In the genomic region with DNA sequence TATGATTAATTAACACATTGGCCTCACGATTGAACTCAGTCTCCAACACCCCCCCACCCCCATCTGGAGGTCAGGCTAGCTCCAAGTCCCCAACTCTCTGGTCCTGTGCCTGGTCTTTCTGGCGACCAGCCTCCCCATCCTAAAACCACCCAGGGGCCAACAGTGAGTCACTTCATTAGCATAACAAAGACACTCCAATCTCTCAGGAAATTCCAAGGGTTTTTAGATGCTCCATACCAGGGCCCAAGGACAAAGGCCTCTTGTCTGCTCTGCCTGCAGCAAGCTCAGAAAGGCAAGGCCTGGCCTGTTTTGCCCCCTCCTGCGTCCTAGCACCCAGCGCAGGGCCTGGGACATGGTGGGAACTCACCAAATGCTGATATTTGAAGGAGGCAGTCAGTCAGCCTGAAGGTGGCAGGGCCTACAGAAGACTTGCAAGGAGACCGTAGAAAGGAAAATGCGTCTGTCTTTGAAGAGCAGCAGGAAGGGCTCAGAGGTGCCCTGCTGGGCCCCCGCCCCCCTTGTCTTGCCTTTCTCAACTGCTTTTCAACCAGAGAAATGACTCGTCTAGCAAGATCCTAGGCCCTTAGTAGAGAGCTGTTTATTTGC, we compare ENCODE assay signal across 11 cellular contexts.
A peak's percentile ranks its signal among the peaks of the same experiment; 100 is the strongest.
DNase-seq lines count a peak whose midpoint lies in the region; ATAC-seq, FAIRE-seq and TF ChIP-seq lines count a peak whose summit lies in the region.
"Had no signal": no experiment of that assay in that cellular context is flagged by ENCODE, and none has a peak within 500 bp of the region (broad histone marks: within the 10 kb centered on the region; RNA-seq: fewer than 3 reads in every experiment).

No MANE protein-coding gene starts in this region.

- H3K27ac ChIP-seq in cardiac muscle cell, result peak overlapping the region; percentile 8
- H3K27ac ChIP-seq in left ventricle myocardium inferior (replicated peaks), result no peak overlapping the region
- peak overlapping the region; percentile 96 for H3K27ac ChIP-seq in mammary epithelial cell (ENCODE audit: insufficient read depth, low read depth, low read length)

- TF ChIP-seq CTCF in cardiac muscle cell (IDR thresholded peaks at IDR 0.05; ENCODE audit: low read depth, low read length) (no peak), left ventricle myocardium inferior (IDR thresholded peaks at IDR 0.05; ENCODE audit: borderline replicate concordance) (no peak), mammary epithelial cell (conservative IDR thresholded peaks at IDR 0.05 in 1 of 2, IDR thresholded peaks at IDR 0.05 in 1 of 2; ENCODE audit: extremely low read depth in 1 of 2, insufficient read depth in 1 of 2, low read depth in 1 of 2, low read length in 2 of 2) (no peak), D721Med (IDR thresholded peaks at IDR 0.05; ENCODE audit: insufficient read depth, missing control alignments) (no peak)

- WGBS in mammary epithelial cell (ENCODE audit: low coverage, missing lambda C conversion rate), result 0% methylated on average over 7 of the region's 8 CpGs

- CTCF ChIA-PET in mammary epithelial cell (lab: Charles Lee; ENCODE audit: low non-redundant PET), result no interaction called here

- peaks cover 9% of the 10 kb centered on the region for H3K4me1 ChIP-seq in cardiac muscle cell (ENCODE audit: low read depth)
- H3K4me1 ChIP-seq in left ventricle myocardium inferior, result peaks cover 8% of the 10 kb centered on the region
- peaks cover 45% of the 10 kb centered on the region for H3K4me1 ChIP-seq in mammary epithelial cell (ENCODE audit: insufficient read depth, low read length)

- peaks cover 8% of the 10 kb centered on the region for H3K79me2 ChIP-seq in mammary epithelial cell (ENCODE audit: insufficient read depth, low read length)

- H4K20me1 ChIP-seq in mammary epithelial cell (ENCODE audit: insufficient read depth, low read length), result no peaks in the 10 kb centered on the region

- H3K4me2 ChIP-seq in mammary epithelial cell (ENCODE audit: insufficient read depth, low read depth, low read length), result peak overlapping the region; percentile 78

- DNase-seq in cardiac muscle cell (ENCODE audit: low read depth in 1 of 2, low spot score in 1 of 2), result peak; percentile 51 to 86
- no peak for DNase-seq in left ventricle myocardium inferior
- peak; percentile 98 for DNase-seq in mammary epithelial cell
- peak; percentile 100 for DNase-seq in islet precursor cell
- DNase-seq in D721Med (ENCODE audit: insufficient read length, low spot score), result no peak
- no peak for DNase-seq in NCI-H82 treated with DMSO at 0.1 percent for 48 hours (lab: John Stamatoyannopoulos, UW; ENCODE audit: unreplicated experiment)
- no peak for DNase-seq in activated CD4-positive, alpha-beta T cell treated with anti-CD3 and anti-CD28 coated beads, Interleukin-2, amount 50 U/mL, for 1 hour
- DNase-seq: NCI-H2081 had no signal

- no peaks in the 10 kb centered on the region for H3K36me3 ChIP-seq in cardiac muscle cell
- H3K36me3 ChIP-seq in left ventricle myocardium inferior, result no peaks in the 10 kb centered on the region
- H3K36me3 ChIP-seq in mammary epithelial cell (ENCODE audit: insufficient read depth, low read length), result no peaks in the 10 kb centered on the region

- ATAC-seq in HG03139 (IDR thresholded peaks at IDR 0.05; ENCODE audit: unreplicated experiment), result no peak
- ATAC-seq: activated naive CD4-positive, alpha-beta T cell treated with anti-CD3 and anti-CD28 coated beads, Interleukin-2, amount 50 U/mL, for 72 hours had no signal

- intact Hi-C loops in left ventricle myocardium inferior (cut with micrococcal nuclease) (no loop called here), mammary epithelial cell (cut with micrococcal nuclease) (no loop called here)

- H3K4me3 ChIP-seq in cardiac muscle cell, result no peak overlapping the region
- H3K4me3 ChIP-seq in left ventricle myocardium inferior, result no peak overlapping the region
- H3K4me3 ChIP-seq in mammary epithelial cell (replicated peaks in 1 of 3; ENCODE audit: insufficient read depth in 1 of 3, low read depth in 2 of 3, low read length in 3 of 3), result peak overlapping the region in 1 of 3 experiments; percentile 23
- H3K4me3 ChIP-seq: lung had no signal

- BruUV-seq in mammary epithelial cell (replicated peaks; lab: Mats Ljungman, UMichigan), result TSS peak; percentile 20

- H3K9me3 ChIP-seq in cardiac muscle cell (ENCODE audit: low read depth) (no peaks in the 10 kb centered on the region), left ventricle myocardium inferior (replicated peaks) (no peaks in the 10 kb centered on the region), mammary epithelial cell (replicated peaks; ENCODE audit: insufficient read depth, low read length) (no peaks in the 10 kb centered on the region)

- no peak for FAIRE-seq in D721Med (lab: Jason Lieb, UNC)

- in situ Hi-C loops in mammary epithelial cell (cut with MboI; ENCODE audit: low sequenced_read_pairs in 2 of 2), result no loop called here

- dilution Hi-C loops in mammary epithelial cell (cut with HindIII; ENCODE audit: low sequenced_read_pairs), result no loop called here

- no peaks in the 10 kb centered on the region for H3K27me3 ChIP-seq in cardiac muscle cell
- peaks cover 95% of the 10 kb centered on the region for H3K27me3 ChIP-seq in left ventricle myocardium inferior (ENCODE audit: low read depth)
- H3K27me3 ChIP-seq in mammary epithelial cell (ENCODE audit: insufficient read depth, low read length), result no peaks in the 10 kb centered on the region

- H2AFZ ChIP-seq in mammary epithelial cell (ENCODE audit: low read depth, low read length), result peak overlapping the region; percentile 82

- peak overlapping the region; percentile 65 for H3K9ac ChIP-seq in mammary epithelial cell (ENCODE audit: insufficient read depth, low read length)

Comparison
In these comparisons a context has a peak if more than half of its experiments do, and no peak if none do; other contexts are left out.
1. DNase-seq: peak in cardiac muscle cell (2 of 2), mammary epithelial cell (single experiment) and islet precursor cell (single experiment); none in left ventricle myocardium inferior (single experiment), D721Med (single experiment), NCI-H82 treated with DMSO at 0.1 percent for 48 hours (single experiment) and activated CD4-positive, alpha-beta T cell treated with anti-CD3 and anti-CD28 coated beads, Interleukin-2, amount 50 U/mL, for 1 hour (single experiment).